Comparison of ENCODE assay signal across 12 cellular contexts in genomic region chr14:95490727-95491451, GRCh38. TPM values are rescaled to one million over a fixed set of nuclear protein-coding genes. Genes with fewer than 3 reads are reported as not detected.
DNase-seq lines count a peak whose midpoint lies in the region; ATAC-seq, FAIRE-seq and TF ChIP-seq lines count a peak whose summit lies in the region.
"Had no signal": no experiment of that assay in that cellular context is flagged by ENCODE, and none has a peak within 500 bp of the region (broad histone marks: within the 10 kb centered on the region; RNA-seq: fewer than 3 reads in every experiment).

No MANE protein-coding gene starts in this region.

- H3K79me2 ChIP-seq in keratinocyte (ENCODE audit: control insufficient read depth, insufficient read depth, low read length), result no peaks in the 10 kb centered on the region

- H3K36me3 Mint-ChIP-seq in IgD-negative memory B cell, result peaks cover 9% of the 10 kb centered on the region
- peaks cover 45% of the 10 kb centered on the region for H3K36me3 Mint-ChIP-seq in activated CD8-positive, alpha-beta T cell treated with anti-CD3 and anti-CD28 coated beads, Interleukin-2, amount 10 ng/mL, durations not matched to agents 7 days and 5 days (ENCODE audit: low read depth)
- H3K36me3 Mint-ChIP-seq: mesothelial cell of epicardium had no signal

- H3K27me3 Mint-ChIP-seq in IgD-negative memory B cell, result peaks cover 1% of the 10 kb centered on the region
- H3K27me3 Mint-ChIP-seq in activated CD8-positive, alpha-beta T cell treated with anti-CD3 and anti-CD28 coated beads, Interleukin-2, amount 10 ng/mL, durations not matched to agents 7 days and 5 days (ENCODE audit: low read depth), result no peaks in the 10 kb centered on the region

- peaks cover 34% of the 10 kb centered on the region for H3K4me1 ChIP-seq in keratinocyte (ENCODE audit: control insufficient read depth, extremely low read depth, insufficient read depth, low read length)

- H3K9ac ChIP-seq in keratinocyte (ENCODE audit: control insufficient read depth, extremely low read depth, insufficient read depth, low read length), result no peak overlapping the region

- H3K27ac Mint-ChIP-seq in IgD-negative memory B cell, result peak overlapping the region in 2 of 3 donors; percentile 36 to 59
- no peak overlapping the region for H3K27ac Mint-ChIP-seq in activated CD8-positive, alpha-beta T cell treated with anti-CD3 and anti-CD28 coated beads, Interleukin-2, amount 10 ng/mL, durations not matched to agents 7 days and 5 days
- H3K27ac Mint-ChIP-seq: mesothelial cell of epicardium had no signal

- no peaks in the 10 kb centered on the region for H3K9me1 ChIP-seq in keratinocyte (ENCODE audit: control insufficient read depth, extremely low read depth, insufficient read depth, low read length)

- peak; percentile 95 for FAIRE-seq in keratinocyte (lab: Jason Lieb, UNC)

- DNase-seq in caudate nucleus (lab: John Stamatoyannopoulos, UW), result peak in 2 of 61 donors; percentile 11 to 40
- peak; percentile 81 for DNase-seq in keratinocyte (ENCODE audit: low read depth, low spot score)
- no peak for DNase-seq in activated gamma-delta T cell (lab: John Stamatoyannopoulos, UW)
- no peak for DNase-seq in SKM-1 treated with dmso at 0.1 percent for 144 hours (lab: John Stamatoyannopoulos, UW; ENCODE audit: unreplicated experiment)
- no peak for DNase-seq in activated CD8-positive, alpha-beta T cell treated with anti-CD3 and anti-CD28 coated beads, Interleukin-2, amount 10 ng/mL, durations not matched to agents 7 days and 5 days
- DNase-seq: activated T-cell treated with anti-CD3 and anti-CD28 coated beads, Interleukin-2, amount 50 U/mL, for 48 hours had no signal

- no peaks in the 10 kb centered on the region for H3K27me3 ChIP-seq in keratinocyte (ENCODE audit: control insufficient read depth, extremely low read depth, insufficient read depth, low read length)

- H3K36me3 ChIP-seq in keratinocyte (ENCODE audit: control insufficient read depth in 2 of 2, extremely low read depth in 1 of 2, insufficient read depth in 2 of 2, low read length in 2 of 2), result no peaks in the 10 kb centered on the region

- peak overlapping the region; percentile 58 for H3K27ac ChIP-seq in caudate nucleus (ENCODE audit: low read depth, low read length)
- H3K27ac ChIP-seq in keratinocyte (ENCODE audit: control insufficient read depth, insufficient read depth, low read length), result peak overlapping the region; percentile 22
- peak overlapping the region; percentile 50 for H3K27ac ChIP-seq in temporal lobe (ENCODE audit: low read depth, low read length)
- H3K27ac ChIP-seq: VCaP had no signal

- peaks cover 50 to 69% (median 64%) of the 10 kb centered on the region in 3 donors for H3K4me1 Mint-ChIP-seq in IgD-negative memory B cell
- peaks cover 28% of the 10 kb centered on the region for H3K4me1 Mint-ChIP-seq in activated CD8-positive, alpha-beta T cell treated with anti-CD3 and anti-CD28 coated beads, Interleukin-2, amount 10 ng/mL, durations not matched to agents 7 days and 5 days (ENCODE audit: low read depth)
- H3K4me1 Mint-ChIP-seq: mesothelial cell of epicardium had no signal

- no peaks in the 10 kb centered on the region for H4K20me1 ChIP-seq in keratinocyte (ENCODE audit: control insufficient read depth, extremely low read depth, insufficient read depth, low read length)

- peak overlapping the region; percentile 51 for H3K4me2 ChIP-seq in keratinocyte (ENCODE audit: control insufficient read depth, extremely low read depth, insufficient read depth, low read depth, low read length)

- TF ChIP-seq CTCF in keratinocyte (optimal IDR thresholded peaks at IDR 0.05 in 1 of 3, IDR thresholded peaks at IDR 0.05 in 1 of 3, conservative IDR thresholded peaks at IDR 0.05 in 1 of 3; ENCODE audit: extremely low read depth in 1 of 3, insufficient read depth in 2 of 3, low read length in 3 of 3), result peak; percentile 48 to 60 (median 57)

- CTCF ChIA-PET in activated CD8-positive, alpha-beta T cell treated with anti-CD3 and anti-CD28 coated beads, Interleukin-2, amount 10 ng/mL, durations not matched to agents 7 days and 5 days (lab: Charles Lee), result interaction anchor here (4.1 kb wide), 1 partner anchor 36 kb away, joined by 19 read pairs; no protein-coding TSS in a partner anchor

- POLR2A ChIA-PET in activated CD8-positive, alpha-beta T cell treated with anti-CD3 and anti-CD28 coated beads, Interleukin-2, amount 10 ng/mL, durations not matched to agents 7 days and 5 days (lab: Charles Lee), result no interaction called here

- dilution Hi-C loops in keratinocyte (cut with MboI; ENCODE audit: extremely low pct_ligation_motif_present, low sequenced_read_pairs), result no loop called here

- H3K4me3 Mint-ChIP-seq in IgD-negative memory B cell, result peak overlapping the region in 2 of 4 donors; percentile 55 to 66
- no peak overlapping the region for H3K4me3 Mint-ChIP-seq in activated CD8-positive, alpha-beta T cell treated with anti-CD3 and anti-CD28 coated beads, Interleukin-2, amount 10 ng/mL, durations not matched to agents 7 days and 5 days
- H3K4me3 Mint-ChIP-seq: mesothelial cell of epicardium had no signal

- no peak overlapping the region for H2AFZ ChIP-seq in keratinocyte (ENCODE audit: control insufficient read depth, low read length)

- no peak overlapping the region for H3K4me3 ChIP-seq in keratinocyte (ENCODE audit: control insufficient read depth in 2 of 3, extremely low read depth in 1 of 3, insufficient read depth in 2 of 3, low read depth in 1 of 3, low read length in 3 of 3)
- H3K4me3 ChIP-seq: skin epidermis had no signal

- H3K9me3 ChIP-seq in keratinocyte (ENCODE audit: control insufficient read depth, low read depth, low read length), result no peaks in the 10 kb centered on the region

- H3K9me3 Mint-ChIP-seq in IgD-negative memory B cell, result peaks cover 0 to 4% (median 0%) of the 10 kb centered on the region in 3 donors
- peaks cover 7% of the 10 kb centered on the region for H3K9me3 Mint-ChIP-seq in activated CD8-positive, alpha-beta T cell treated with anti-CD3 and anti-CD28 coated beads, Interleukin-2, amount 10 ng/mL, durations not matched to agents 7 days and 5 days (ENCODE audit: insufficient read depth)

- ATAC-seq in GM21576 (IDR thresholded peaks at IDR 0.05; ENCODE audit: unreplicated experiment), result no peak
- ATAC-seq in activated CD8-positive, alpha-beta T cell treated with anti-CD3 and anti-CD28 coated beads, Interleukin-2, amount 10 ng/mL, durations not matched to agents 7 days and 5 days, result no peak

RNA-seq across cellular contexts. Expression of gene SYNE3, which starts 25.6 kb away (rescaled TPM):
- 8.8 TPM for polyA plus RNA-seq in IgD-negative memory B cell
- 0.32 to 1.3 TPM (median 1.0 TPM) in 3 replicates for polyA plus RNA-seq in keratinocyte
- 0.27 TPM for polyA plus RNA-seq in keratinocyte (2011; ENCODE audit: low read depth)
- polyA plus RNA-seq in keratinocyte (2011; cell fraction: cytosol; rRNA removed), result 0.18 and 0.19 TPM in 2 replicates
- polyA plus RNA-seq in keratinocyte (2011; cell fraction: nucleus; rRNA removed), result 2.1 and 2.6 TPM in 2 replicates
- 0.47 and 1.6 TPM in 2 replicates for polyA plus RNA-seq in keratinocyte (2012; ENCODE audit: low replicate concordance)
- 0.63 to 3.1 TPM (median 2.1 TPM) in 3 replicates for polyA minus RNA-seq in keratinocyte
- 0.96 TPM for polyA minus RNA-seq in keratinocyte (2011; cell fraction: cytosol; rRNA and poly(A)+ RNA removed)
- polyA minus RNA-seq in keratinocyte (2011; cell fraction: nucleus; rRNA and poly(A)+ RNA removed), result 2.7 and 3.0 TPM in 2 replicates
- 0.98 TPM for total RNA-seq in temporal lobe
- 10 to 100 TPM; 91.5 TPM for total RNA-seq in activated CD8-positive, alpha-beta T cell treated with anti-CD3 and anti-CD28 coated beads, Interleukin-2, amount 10 ng/mL, durations not matched to agents 7 days and 5 days

RNA-seq across cellular contexts. Expression of gene GLRX5, which starts 44.0 kb away (rescaled TPM):
- polyA plus RNA-seq in IgD-negative memory B cell, result 34.5 TPM
- 28.2 to 60.9 TPM (median 42.7 TPM) in 3 replicates for polyA plus RNA-seq in keratinocyte
- 13.7 TPM for polyA plus RNA-seq in keratinocyte (2011; ENCODE audit: low read depth)
- 39.9 and 70.3 TPM in 2 replicates for polyA plus RNA-seq in keratinocyte (2011; cell fraction: cytosol; rRNA removed)
- polyA plus RNA-seq in keratinocyte (2011; cell fraction: nucleus; rRNA removed), result 14.1 and 17.8 TPM in 2 replicates
- 27.2 and 41.6 TPM in 2 replicates for polyA plus RNA-seq in keratinocyte (2012; ENCODE audit: low replicate concordance)
- 7.9 to 23.1 TPM (median 8.6 TPM) in 3 replicates for polyA minus RNA-seq in keratinocyte
- polyA minus RNA-seq in keratinocyte (2011; cell fraction: cytosol; rRNA and poly(A)+ RNA removed), result 28.0 TPM
- polyA minus RNA-seq in keratinocyte (2011; cell fraction: nucleus; rRNA and poly(A)+ RNA removed), result 3.4 and 4.4 TPM in 2 replicates
- total RNA-seq in temporal lobe, result 20.4 TPM
- total RNA-seq in activated CD8-positive, alpha-beta T cell treated with anti-CD3 and anti-CD28 coated beads, Interleukin-2, amount 10 ng/mL, durations not matched to agents 7 days and 5 days, result 10 to 100 TPM; 52.8 to 54.6 TPM

Comparison
In these comparisons a context has a peak if more than half of its experiments do, and no peak if none do; other contexts are left out.
1. RNA of gene SYNE3, which starts 25.6 kb away (total RNA-seq): 91.5 TPM in activated CD8-positive, alpha-beta T cell treated with anti-CD3 and anti-CD28 coated beads, Interleukin-2, amount 10 ng/mL, durations not matched to agents 7 days and 5 days; 0.98 TPM in temporal lobe (single experiment); every median in the first group is over 10 times any median in the second.
2. Peak in every context shown above with its lines, with median percentiles within 50 percentile points of each other: H3K27ac ChIP-seq.